ENCODE assay signal across 12 cellular contexts in genomic region chr16:89350701-89351380, GRCh38.
DNase-seq lines count a peak whose midpoint lies in the region; ATAC-seq and TF ChIP-seq lines count a peak whose summit lies in the region.
"Had no signal": no experiment of that assay in that cellular context is flagged by ENCODE, and none has a peak within 500 bp of the region (broad histone marks: within the 10 kb centered on the region; RNA-seq: fewer than 3 reads in every experiment).

No MANE protein-coding gene starts in this region.

- H3K36me3 Mint-ChIP-seq in activated naive CD8-positive, alpha-beta T cell treated with anti-CD3 and anti-CD28 coated beads, Interleukin-2, amount 10 ng/mL, durations not matched to agents 7 days and 5 days: peaks cover 21% of the 10 kb centered on the region
- peaks cover 15% of the 10 kb centered on the region for H3K36me3 Mint-ChIP-seq in nephron progenitor cell (ENCODE audit: low read depth)

- peaks cover 73% of the 10 kb centered on the region for H3K4me1 Mint-ChIP-seq in activated naive CD8-positive, alpha-beta T cell treated with anti-CD3 and anti-CD28 coated beads, Interleukin-2, amount 10 ng/mL, durations not matched to agents 7 days and 5 days
- H3K4me1 Mint-ChIP-seq in nephron progenitor cell: peaks cover 87% of the 10 kb centered on the region

- no peaks in the 10 kb centered on the region for H3K9me3 Mint-ChIP-seq in activated naive CD8-positive, alpha-beta T cell treated with anti-CD3 and anti-CD28 coated beads, Interleukin-2, amount 10 ng/mL, durations not matched to agents 7 days and 5 days
- no peaks in the 10 kb centered on the region for H3K9me3 Mint-ChIP-seq in nephron progenitor cell

- POLR2A ChIA-PET in activated naive CD8-positive, alpha-beta T cell treated with anti-CD3 and anti-CD28 coated beads, Interleukin-2, amount 10 ng/mL, durations not matched to agents 7 days and 5 days (lab: Charles Lee): interaction anchor here (1.2 to 1.4 kb wide), 2 partner anchors 35 to 60 kb away, joined by 3 read pairs; no protein-coding TSS in a partner anchor

- H3K4me3 ChIP-seq in esophagus squamous epithelium (no peak overlapping the region), esophagus muscularis mucosa (no peak overlapping the region)
- H3K4me3 ChIP-seq: prostate gland had no signal

- no peak for ATAC-seq in activated naive CD8-positive, alpha-beta T cell treated with anti-CD3 and anti-CD28 coated beads, Interleukin-2, amount 10 ng/mL, durations not matched to agents 7 days and 5 days (ENCODE audit: low read depth)
- ATAC-seq in GM19455 (IDR thresholded peaks at IDR 0.05; ENCODE audit: unreplicated experiment): no peak

- no peak for TF ChIP-seq EP300 in esophagus muscularis mucosa (IDR thresholded peaks at IDR 0.05)

- no peak for TF ChIP-seq CTCF in nephron progenitor cell (IDR thresholded peaks at IDR 0.05)
- TF ChIP-seq CTCF in esophagus squamous epithelium (IDR thresholded peaks at IDR 0.05): no peak
- TF ChIP-seq CTCF in esophagus muscularis mucosa (IDR thresholded peaks at IDR 0.05): no peak

- H3K9me3 ChIP-seq in esophagus squamous epithelium (no peaks in the 10 kb centered on the region), esophagus muscularis mucosa (no peaks in the 10 kb centered on the region)
- H3K9me3 ChIP-seq: prostate gland had no signal

- peaks cover 0 to 19% (median 0%) of the 10 kb centered on the region in 3 donors for H3K36me3 ChIP-seq in esophagus squamous epithelium
- peaks cover 0 to 7% (median 0%) of the 10 kb centered on the region in 4 donors for H3K36me3 ChIP-seq in esophagus muscularis mucosa
- H3K36me3 ChIP-seq: prostate gland had no signal

- peaks cover 4 to 74% (median 23%) of the 10 kb centered on the region in 3 donors for H3K4me1 ChIP-seq in esophagus squamous epithelium
- peaks cover 29 to 58% (median 45%) of the 10 kb centered on the region in 4 donors for H3K4me1 ChIP-seq in esophagus muscularis mucosa

- H3K27ac ChIP-seq in esophagus squamous epithelium: no peak overlapping the region
- no peak overlapping the region for H3K27ac ChIP-seq in esophagus muscularis mucosa (replicated peaks in 1 of 4)
- H3K27ac ChIP-seq: prostate gland had no signal

- WGBS in esophagus squamous epithelium, 2 donors: 85 to 86% methylated on average over 18 of the region's 18 CpGs
- 92% methylated on average over 18 of the region's 18 CpGs for WGBS in esophagus muscularis mucosa

- peak overlapping the region; percentile 5 for H3K27ac Mint-ChIP-seq in activated naive CD8-positive, alpha-beta T cell treated with anti-CD3 and anti-CD28 coated beads, Interleukin-2, amount 10 ng/mL, durations not matched to agents 7 days and 5 days
- H3K27ac Mint-ChIP-seq in nephron progenitor cell: peak overlapping the region; percentile 14

- TF ChIP-seq POLR2A in esophagus squamous epithelium (IDR thresholded peaks at IDR 0.05) (no peak), esophagus muscularis mucosa (IDR thresholded peaks at IDR 0.05; ENCODE audit: low read depth) (no peak)

- H3K27me3 Mint-ChIP-seq in activated naive CD8-positive, alpha-beta T cell treated with anti-CD3 and anti-CD28 coated beads, Interleukin-2, amount 10 ng/mL, durations not matched to agents 7 days and 5 days: no peaks in the 10 kb centered on the region
- no peaks in the 10 kb centered on the region for H3K27me3 Mint-ChIP-seq in nephron progenitor cell (ENCODE audit: low read depth, poor library complexity)

- H3K4me3 Mint-ChIP-seq in activated naive CD8-positive, alpha-beta T cell treated with anti-CD3 and anti-CD28 coated beads, Interleukin-2, amount 10 ng/mL, durations not matched to agents 7 days and 5 days: no peak overlapping the region
- H3K4me3 Mint-ChIP-seq in nephron progenitor cell: no peak overlapping the region

- intact Hi-C loops in esophagus squamous epithelium (cut with DNase I): no loop called here
- intact Hi-C loops in esophagus muscularis mucosa (cut with DNase I): no loop called here

- peak; percentile 26 to 48 for DNase-seq in stimulated activated CD4-positive, alpha-beta T cell treated with anti-CD3 and anti-CD28 coated beads, Interleukin-12 subunit alpha, Interleukin-12 subunit beta, amount 100 ng/mL, for 24 hours (ENCODE audit: low read depth in 2 of 2)
- DNase-seq in stimulated activated CD4-positive, alpha-beta T cell treated with anti-CD3 and anti-CD28 coated beads, Interleukin-4, amount 100 ng/mL, for 1 hour: no peak
- no peak for DNase-seq in activated naive CD8-positive, alpha-beta T cell treated with anti-CD3 and anti-CD28 coated beads, Interleukin-2, amount 10 ng/mL, durations not matched to agents 7 days and 5 days
- DNase-seq in nephron progenitor cell: no peak
- no peak for DNase-seq in esophagus squamous epithelium (lab: John Stamatoyannopoulos, UW)
- no peak for DNase-seq in EL
- DNase-seq in esophagus muscularis mucosa (ENCODE audit: extremely low spot score): no peak
- DNase-seq: C1 segment of cervical spinal cord, NCI-H1417, Right ventricle myocardium superior had no signal

- H3K27me3 ChIP-seq in esophagus squamous epithelium (no peaks in the 10 kb centered on the region), esophagus muscularis mucosa (no peaks in the 10 kb centered on the region)

Comparison
In these comparisons a context has a peak if more than half of its experiments do, and no peak if none do; other contexts are left out.
1. DNase-seq: peak in stimulated activated CD4-positive, alpha-beta T cell treated with anti-CD3 and anti-CD28 coated beads, Interleukin-12 subunit alpha, Interleukin-12 subunit beta, amount 100 ng/mL, for 24 hours (2 of 2); none in stimulated activated CD4-positive, alpha-beta T cell treated with anti-CD3 and anti-CD28 coated beads, Interleukin-4, amount 100 ng/mL, for 1 hour (single experiment), activated naive CD8-positive, alpha-beta T cell treated with anti-CD3 and anti-CD28 coated beads, Interleukin-2, amount 10 ng/mL, durations not matched to agents 7 days and 5 days (single experiment), nephron progenitor cell (single experiment), esophagus squamous epithelium (single experiment), EL (single experiment) and esophagus muscularis mucosa (single experiment).